ENCODE assay signal across 1 cellular context in genomic region chr6:130482645-130483390, GRCh38.
TF ChIP-seq lines count a peak whose summit lies in the region.

No MANE protein-coding gene starts in this region.

TF ChIP-seq in SK-N-SH, 30 proteins besides CTCF, POLR2A, EP300 and RAD21 (continued from another document):
- peak; percentile 76 for TF ChIP-seq TCF12 (IDR thresholded peaks at IDR 0.05)
- TF ChIP-seq USF2 (IDR thresholded peaks at IDR 0.05; ENCODE audit: borderline replicate concordance, low read depth, low read length), result no peak
- peak; percentile 72; the same call in 1 of the 2 replicates for TF ChIP-seq TEAD4 (IDR thresholded peaks at IDR 0.05; ENCODE audit: borderline replicate concordance, insufficient read depth)
- no peak for TF ChIP-seq RCOR1 (IDR thresholded peaks at IDR 0.05; ENCODE audit: low read length)
